Comparison of ENCODE assay signal across 10 cellular contexts in genomic region chr11:122717264-122717867, GRCh38.
A peak's percentile ranks its signal among the peaks of the same experiment; 100 is the strongest.
DNase-seq lines count a peak whose midpoint lies in the region; ATAC-seq and TF ChIP-seq lines count a peak whose summit lies in the region.
"Had no signal": no experiment of that assay in that cellular context is flagged by ENCODE, and none has a peak within 500 bp of the region (broad histone marks: within the 10 kb centered on the region; RNA-seq: fewer than 3 reads in every experiment).

No MANE protein-coding gene starts in this region.

- no peak overlapping the region for H2BK5ac ChIP-seq in mesenchymal stem cell (ENCODE audit: low read depth, low read length, poor library complexity, severe bottlenecking)

- whole genome bisulfite sequencing in mesenchymal stem cell: 82% methylated on average over 9 of the region's 9 CpGs

- no peak overlapping the region for H3K4me3 ChIP-seq in OCI-LY3 (ENCODE audit: low read length)
- no peak overlapping the region for H3K4me3 ChIP-seq in mesenchymal stem cell (ENCODE audit: insufficient read depth in 1 of 2, low read depth in 1 of 2, low read length in 2 of 2)
- H3K4me3 ChIP-seq: SJSA1 had no signal

- no peak overlapping the region for H3K9ac ChIP-seq in OCI-LY3 (ENCODE audit: low read length)
- H3K9ac ChIP-seq in mesenchymal stem cell (ENCODE audit: low read length): no peak overlapping the region

- H3K79me2 ChIP-seq in OCI-LY3 (ENCODE audit: low read length): no peaks in the 10 kb centered on the region

- H3K4me1 ChIP-seq in OCI-LY3 (ENCODE audit: low read length) (peaks cover 53% of the 10 kb centered on the region), mesenchymal stem cell (ENCODE audit: control insufficient read depth, insufficient read depth, low read depth, low read length) (peaks cover 11% of the 10 kb centered on the region)

- peaks cover 27% of the 10 kb centered on the region for H3K79me1 ChIP-seq in mesenchymal stem cell (replicated peaks; ENCODE audit: low read length, poor library complexity, severe bottlenecking)

- peak overlapping the region; percentile 59 for H2AK5ac ChIP-seq in mesenchymal stem cell (ENCODE audit: low read length, severe bottlenecking)

- no peak overlapping the region for H4K8ac ChIP-seq in mesenchymal stem cell (ENCODE audit: low read length)

- TF ChIP-seq CTCF in OCI-LY3 (IDR thresholded peaks at IDR 0.05; ENCODE audit: low read depth, low read length): no peak

- peak overlapping the region; percentile 10; the same call in 1 of the 2 replicates for H2AFZ ChIP-seq in OCI-LY3 (ENCODE audit: low read depth, low read length)
- no peak overlapping the region for H2AFZ ChIP-seq in mesenchymal stem cell (ENCODE audit: low read depth, low read length)

- H4K20me1 ChIP-seq in OCI-LY3 (ENCODE audit: insufficient read depth, low read length): no peaks in the 10 kb centered on the region

- ATAC-seq in activated CD4-positive, CD25-positive, alpha-beta regulatory T cell treated with anti-CD3 and anti-CD28 coated beads, Interleukin-2, amount 50 U/mL, for 24 hours: peak; percentile 69 to 79
- ATAC-seq in HG02798 (IDR thresholded peaks at IDR 0.05; ENCODE audit: poor library complexity, unreplicated experiment): peak; percentile 47

- H3K4me2 ChIP-seq in OCI-LY3 (ENCODE audit: low read length) (peak overlapping the region; percentile 40), mesenchymal stem cell (ENCODE audit: low read length, poor library complexity, severe bottlenecking) (no peak overlapping the region)

- H3K27ac ChIP-seq in OCI-LY3 (ENCODE audit: low read length): peak overlapping the region; percentile 5
- H3K27ac ChIP-seq in mesenchymal stem cell (ENCODE audit: low read length, poor library complexity, severe bottlenecking): no peak overlapping the region
- H3K27ac ChIP-seq: 22Rv1, SJSA1 had no signal

- no peak for DNase-seq in activated CD4-positive, CD25-positive, alpha-beta regulatory T cell treated with anti-CD3 and anti-CD28 coated beads, Interleukin-2, amount 50 U/mL, for 72 hours
- DNase-seq in mesenchymal stem cell (no peak), DMS153 treated with DMSO at 0.1 percent for 48 hours (lab: John Stamatoyannopoulos, UW; ENCODE audit: unreplicated experiment) (no peak), SW480 (ENCODE audit: low spot score) (no peak), NCI-H2081 (lab: John Stamatoyannopoulos, UW) (no peak)

- no peak overlapping the region for H2BK15ac ChIP-seq in mesenchymal stem cell (ENCODE audit: low read depth, poor library complexity, severe bottlenecking)

- H3K4ac ChIP-seq in mesenchymal stem cell (ENCODE audit: low read depth in 1 of 2, low read length in 2 of 2): no peak overlapping the region

- peak overlapping the region in 1 of 2 experiments; percentile 53 for H3K14ac ChIP-seq in mesenchymal stem cell (ENCODE audit: low read length in 2 of 2)

- no peak overlapping the region for H3K18ac ChIP-seq in mesenchymal stem cell (ENCODE audit: low read depth in 1 of 2, low read length in 2 of 2)

- H3K36me3 ChIP-seq in OCI-LY3 (replicated peaks; ENCODE audit: low read depth, low read length): no peaks in the 10 kb centered on the region
- H3K36me3 ChIP-seq in mesenchymal stem cell (ENCODE audit: control insufficient read depth in 1 of 2, insufficient read depth in 2 of 2, low read depth in 1 of 2, low read length in 2 of 2): peaks cover 0 to 2% of the 10 kb centered on the region in 2 experiments
- H3K36me3 ChIP-seq: SJSA1 had no signal

- H2BK120ac ChIP-seq in mesenchymal stem cell (ENCODE audit: low read depth, low read length): no peak overlapping the region

- H3K9me3 ChIP-seq in OCI-LY3 (ENCODE audit: insufficient read depth, low read length) (no peaks in the 10 kb centered on the region), mesenchymal stem cell (ENCODE audit: control insufficient read depth, low read length) (no peaks in the 10 kb centered on the region)
- H3K9me3 ChIP-seq: SJSA1 had no signal

- H4K91ac ChIP-seq in mesenchymal stem cell (ENCODE audit: low read length): no peak overlapping the region

- H2BK12ac ChIP-seq in mesenchymal stem cell (ENCODE audit: low read length in 2 of 2): peak overlapping the region in 1 of 2 experiments; percentile 65

- no peak overlapping the region for H3K23ac ChIP-seq in mesenchymal stem cell (ENCODE audit: low read length in 2 of 2)

- H3K27me3 ChIP-seq in OCI-LY3 (ENCODE audit: low read depth, low read length): peaks cover 39% of the 10 kb centered on the region
- no peaks in the 10 kb centered on the region for H3K27me3 ChIP-seq in mesenchymal stem cell (ENCODE audit: control insufficient read depth in 1 of 2, insufficient read depth in 1 of 2, low read length in 2 of 2)
- H3K27me3 ChIP-seq: SJSA1 had no signal
